ENCODE assay signal across 8 cellular contexts in genomic region chr16:68842964-68843481, GRCh38. TPM values are rescaled to one million over a fixed set of nuclear protein-coding genes. Genes with fewer than 3 reads are reported as not detected.
DNase-seq lines count a peak whose midpoint lies in the region; ATAC-seq, FAIRE-seq and TF ChIP-seq lines count a peak whose summit lies in the region.
"Not testable (repeated sequence)": the region's sequence is repeated elsewhere in the genome, so short reads cannot be mapped to it uniquely, and the experiment has no call there.

No MANE protein-coding gene starts in this region.

- not testable (repeated sequence) for H3K9me3 Mint-ChIP-seq in activated CD4-positive, alpha-beta memory T cell treated with anti-CD3 and anti-CD28 coated beads, Interleukin-2, amount 10 ng/mL, durations not matched to agents 7 days and 5 days

- peaks cover 33% of the 10 kb centered on the region for H3K4me1 Mint-ChIP-seq in activated CD4-positive, alpha-beta memory T cell treated with anti-CD3 and anti-CD28 coated beads, Interleukin-2, amount 10 ng/mL, durations not matched to agents 7 days and 5 days

- H3K4me2 ChIP-seq in A549 = peak overlapping the region; percentile 83

- 43% methylated on average over 23 of the region's 23 CpGs for WGBS in A549 (ENCODE audit: missing lambda C conversion rate)

- intact Hi-C loops in mucosa of descending colon (cut with DNase I, micrococcal nuclease) = not testable (repeated sequence)

- H3K36me3 ChIP-seq in cardiac muscle cell; mucosa of descending colon (ENCODE audit: low read depth); skeletal muscle tissue (ENCODE audit: control insufficient read depth in 3 of 3, insufficient read depth in 3 of 3, low read length in 3 of 3): not testable (repeated sequence)

- H3K4me1 ChIP-seq in A549; cardiac muscle cell (ENCODE audit: low read depth); mucosa of descending colon (ENCODE audit: low read depth): not testable (repeated sequence)
- H3K4me1 ChIP-seq in skeletal muscle tissue (ENCODE audit: control insufficient read depth in 3 of 3, insufficient read depth in 3 of 3, low read length in 3 of 3) = peaks cover 0 to 17% (median 6%) of the 10 kb centered on the region in 3 donors

- CTCF ChIA-PET in A549 (lab: Yijun Ruan, JAX) = interaction anchor here (0.5 to 5.8 kb wide), 13 partner anchors 8 to 1024 kb away, joined by 3 to 99 read pairs (median 5); no protein-coding TSS in a partner anchor
- CTCF ChIA-PET in activated CD4-positive, alpha-beta memory T cell treated with anti-CD3 and anti-CD28 coated beads, Interleukin-2, amount 10 ng/mL, durations not matched to agents 7 days and 5 days (lab: Charles Lee) = interaction anchor here (1.5 to 2.4 kb wide), 3 partner anchors 253 to 315 kb away, joined by 5 to 10 read pairs (median 7); no protein-coding TSS in a partner anchor

- TF ChIP-seq POLR2A in A549 (IDR thresholded peaks at IDR 0.05; ENCODE audit: low read length) = not testable (repeated sequence)

- ATAC-seq in A549 (peak; percentile 21 to 25; a peak in 4 of 6 replicates), GM21619 (IDR thresholded peaks at IDR 0.05; ENCODE audit: unreplicated experiment) (peak; percentile 2), mucosa of descending colon (peak; percentile 7)

- H3K36me3 Mint-ChIP-seq in activated CD4-positive, alpha-beta memory T cell treated with anti-CD3 and anti-CD28 coated beads, Interleukin-2, amount 10 ng/mL, durations not matched to agents 7 days and 5 days (ENCODE audit: low read depth) = not testable (repeated sequence)

- not testable (repeated sequence) for TF ChIP-seq RAD21 in A549 (conservative IDR thresholded peaks at IDR 0.05 in 1 of 2, IDR thresholded peaks at IDR 0.05 in 1 of 2)

- not testable (repeated sequence) for DNase-seq in A549 (ENCODE audit: low read depth in 1 of 2, low spot score in 1 of 2); activated CD4-positive, alpha-beta memory T cell treated with anti-CD3 and anti-CD28 coated beads, Interleukin-2, amount 10 ng/mL, durations not matched to agents 7 days and 5 days; cardiac fibroblast (ENCODE audit: low read depth in 2 of 2); cardiac muscle cell (ENCODE audit: low read depth in 1 of 2, low spot score in 1 of 2)
- DNase-seq in NCI-H510A treated with DMSO at 0.1 percent for 48 hours (lab: John Stamatoyannopoulos, UW) (peak; percentile 49), mucosa of descending colon (peak in 1 of 3 donors; percentile 36)

- not testable (repeated sequence) for TF ChIP-seq CTCF in A549 (IDR thresholded peaks at IDR 0.05); cardiac fibroblast (IDR thresholded peaks at IDR 0.05; ENCODE audit: low read depth, low read length); cardiac muscle cell (IDR thresholded peaks at IDR 0.05; ENCODE audit: low read depth, low read length); mucosa of descending colon (IDR thresholded peaks at IDR 0.05)

- H3K4me3 ChIP-seq in A549 (peak overlapping the region; percentile 75), cardiac fibroblast (replicated peaks in 1 of 2; ENCODE audit: low read depth in 2 of 2, low read length in 2 of 2) (peak overlapping the region; percentile 78 to 89), cardiac muscle cell (peak overlapping the region; percentile 75), mucosa of descending colon (peak overlapping the region; percentile 72), skeletal muscle tissue (ENCODE audit: low read length in 3 of 3) (peak overlapping the region; percentile 90 to 94 (median 93))

- not testable (repeated sequence) for TF ChIP-seq EP300 in A549 (IDR thresholded peaks at IDR 0.05)

- H3K27ac ChIP-seq in A549 = peak overlapping the region; percentile 93 to 99
- H3K27ac ChIP-seq in cardiac muscle cell = peak overlapping the region; percentile 86
- peak overlapping the region; percentile 83 for H3K27ac ChIP-seq in skeletal muscle tissue (ENCODE audit: low read depth, low read length)

- H3K4me3 Mint-ChIP-seq in activated CD4-positive, alpha-beta memory T cell treated with anti-CD3 and anti-CD28 coated beads, Interleukin-2, amount 10 ng/mL, durations not matched to agents 7 days and 5 days = peak overlapping the region; percentile 97

- H3K9me3 ChIP-seq in A549; cardiac muscle cell (ENCODE audit: low read depth); mucosa of descending colon; skeletal muscle tissue (ENCODE audit: control insufficient read depth in 3 of 3, low read length in 3 of 3): not testable (repeated sequence)

- H3K27me3 Mint-ChIP-seq in activated CD4-positive, alpha-beta memory T cell treated with anti-CD3 and anti-CD28 coated beads, Interleukin-2, amount 10 ng/mL, durations not matched to agents 7 days and 5 days = not testable (repeated sequence)

- FAIRE-seq in A549 (lab: Jason Lieb, UNC) = not testable (repeated sequence)

- peak overlapping the region; percentile 81 for H3K27ac Mint-ChIP-seq in activated CD4-positive, alpha-beta memory T cell treated with anti-CD3 and anti-CD28 coated beads, Interleukin-2, amount 10 ng/mL, durations not matched to agents 7 days and 5 days

- peak overlapping the region; percentile 93 to 97 (median 96) for H3K9ac ChIP-seq in skeletal muscle tissue (ENCODE audit: low read depth in 1 of 3, low read length in 3 of 3)

- not testable (repeated sequence) for H3K27me3 ChIP-seq in cardiac muscle cell; skeletal muscle tissue (ENCODE audit: control insufficient read depth in 3 of 3, insufficient read depth in 3 of 3, low read length in 3 of 3)

- POLR2A ChIA-PET in A549 (lab: Yijun Ruan, JAX) = interaction anchor here (0.6 kb wide), 1 partner anchor 159 kb away, joined by 5 read pairs; no protein-coding TSS in a partner anchor
- POLR2A ChIA-PET in activated CD4-positive, alpha-beta memory T cell treated with anti-CD3 and anti-CD28 coated beads, Interleukin-2, amount 10 ng/mL, durations not matched to agents 7 days and 5 days (lab: Charles Lee) = interaction anchor here (1.2 to 1.7 kb wide), 3 partner anchors 247 to 343 kb away, joined by 3 to 7 read pairs (median 3); partner anchors contain the start of genes CHTF8, SNTB2 and UTP4

RNA-seq across cellular contexts. Expression of gene TANGO6, which starts 0.3 kb away (rescaled TPM):
- polyA plus RNA-seq in A549 (2011; rRNA removed) (19.5 and 30.2 TPM in 2 replicates), A549 (2017; fragmentation: RNase III; extraction: RNeasy Plus Mini Kit Qiagen cat#74134 plus additional on column Dnase treatment) (8.1 to 9.2 TPM (median 8.8 TPM) in 3 replicates), cardiac muscle cell (4.8 and 5.4 TPM in 2 replicates)
- 6.8 and 8.8 TPM in 2 replicates for polyA plus RNA-seq in A549 (2012; cell fraction: cytosol; rRNA removed)
- polyA plus RNA-seq in A549 (2012; cell fraction: nucleus; rRNA removed) = 9.4 and 12.5 TPM in 2 replicates
- polyA minus RNA-seq in A549 (2011; rRNA and poly(A)+ RNA removed) = 139 and 144 TPM in 2 replicates
- total RNA-seq in activated CD4-positive, alpha-beta memory T cell treated with anti-CD3 and anti-CD28 coated beads, Interleukin-2, amount 10 ng/mL, durations not matched to agents 7 days and 5 days = 10 to 100 TPM; 20.7 to 22.3 TPM
- total RNA-seq in cardiac muscle cell (8.8 and 8.9 TPM in 2 replicates), mucosa of descending colon (10 to 100 TPM in 1 of 3 donors, 1 to 10 TPM in 2; 7.4 to 19.7 (median 8.2) TPM), skeletal muscle tissue (12.5 TPM)
